30 cellular contexts compared by ENCODE assay signal in the genomic region with DNA sequence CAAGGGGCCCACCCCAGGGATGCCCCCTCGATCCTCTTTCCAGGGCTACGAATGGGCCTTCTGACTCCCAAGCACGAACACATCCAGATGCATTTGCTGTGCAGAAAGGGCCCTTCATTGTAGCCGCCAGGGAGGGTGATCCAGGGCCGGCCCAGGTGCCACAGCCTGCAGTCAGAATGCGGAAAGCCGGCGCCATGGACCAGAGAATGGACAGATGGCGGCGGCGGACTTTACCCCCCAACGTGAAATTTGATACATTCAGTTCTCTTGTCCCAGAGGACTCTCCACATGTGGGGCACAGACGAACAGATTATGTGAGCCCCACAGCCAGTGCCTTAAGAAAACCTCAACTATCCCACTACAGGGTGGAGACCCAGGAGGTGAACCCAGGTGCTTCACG.
"Had no signal": no experiment of that assay in that cellular context is flagged by ENCODE, and none has a peak within 500 bp of the region (broad histone marks: within the 10 kb centered on the region; RNA-seq: fewer than 3 reads in every experiment).

No MANE protein-coding gene starts in this region.

- H3K36me3 ChIP-seq: prostate gland had no signal

- FAIRE-seq: frontal cortex, pancreas, small intestine had no signal

- H3K4me3 ChIP-seq: adrenal gland, ascending aorta, cardiac muscle cell, coronary artery, dorsolateral prefrontal cortex, pancreas, prostate gland, sigmoid colon, thyroid gland, upper lobe of left lung had no signal

- ATAC-seq: naive thymus-derived CD4-positive, alpha-beta T cell; pancreas; stimulated activated memory B cell treated with anti-CD40 and anti-IgM and Interleukin-4, amounts not matched to agents 10 μg/mL and 1 μg/mL and 100 μg/mL, for 72 hours; stimulated activated naive CD8-positive, alpha-beta T cell treated with anti-CD3 and anti-CD28 coated beads, Interleukin-15, amount 100 ng/mL, for 72 hours; WTC11 had no signal

- H3K27ac ChIP-seq: adrenal gland, ascending aorta, cardiac muscle cell, coronary artery, dorsolateral prefrontal cortex, pancreas, prostate gland, sigmoid colon, upper lobe of left lung had no signal

- H3K27me3 ChIP-seq: adrenal gland, ascending aorta, cardiac muscle cell, dorsolateral prefrontal cortex, pancreas, sigmoid colon, thyroid gland, upper lobe of left lung had no signal

- H3K4me1 ChIP-seq: ascending aorta, pancreas, prostate gland, upper lobe of left lung had no signal

- DNase-seq: activated CD4-positive, alpha-beta memory T cell treated with anti-CD3 and anti-CD28 coated beads, Interleukin-2, amount 10 ng/mL, durations not matched to agents 7 days and 5 days; activated CD4-positive, alpha-beta T cell treated with anti-CD3 and anti-CD28 coated beads for 1 hour; activated CD4-positive, alpha-beta T cell treated with anti-CD3 and anti-CD28 coated beads, Interleukin-2, amount 10 ng/mL, durations not matched to agents 7 days and 5 days; activated CD8-positive, alpha-beta memory T cell treated with anti-CD3 and anti-CD28 coated beads, Interleukin-2, amount 50 U/mL, for 48 hours; activated naive CD4-positive, alpha-beta T cell treated with anti-CD3 and anti-CD28 coated beads for 36 hours; activated naive CD8-positive, alpha-beta T cell treated with anti-CD3 and anti-CD28 coated beads for 36 hours; activated T-cell treated with anti-CD3 and anti-CD28 coated beads, Interleukin-2, amount 50 U/mL, for 24 hours; dorsolateral prefrontal cortex; effector memory CD4-positive, alpha-beta T cell; islet precursor cell; naive thymus-derived CD4-positive, alpha-beta T cell; retina; sigmoid colon; small intestine; stimulated activated CD4-positive, alpha-beta T cell treated with anti-CD3 and anti-CD28 coated beads, Interleukin-1b, Interleukin-23, amount 100 ng/mL, for 48 hours; stimulated activated CD4-positive, alpha-beta T cell treated with anti-CD3 and anti-CD28 coated beads, Interleukin-4, amount 100 ng/mL, for 4 hours; stimulated activated CD8-positive, alpha-beta memory T cell treated with anti-CD3 and anti-CD28 coated beads, Interleukin-4, amount 100 ng/mL, for 48 hours; stimulated activated naive CD8-positive, alpha-beta T cell treated with anti-CD3 and anti-CD28 coated beads, Interleukin-15, amount 100 ng/mL, for 72 hours; T-helper 2 cell; upper lobe of left lung had no signal

- H3K9me3 ChIP-seq: adrenal gland, ascending aorta, pancreas, prostate gland, sigmoid colon, thyroid gland, upper lobe of left lung had no signal
